Comparison of ENCODE assay signal across 20 cellular contexts in genomic region chr22:29112102-29112501, GRCh38. TPM values are rescaled to one million over a fixed set of nuclear protein-coding genes. Genes with fewer than 3 reads are reported as not detected.
DNase-seq lines count a peak whose midpoint lies in the region; ATAC-seq and TF ChIP-seq lines count a peak whose summit lies in the region.
"Had no signal": no experiment of that assay in that cellular context is flagged by ENCODE, and none has a peak within 500 bp of the region (broad histone marks: within the 10 kb centered on the region; RNA-seq: fewer than 3 reads in every experiment).

No MANE protein-coding gene starts in this region.

- peak; percentile 49 for DNase-seq in COR-L47 (lab: John Stamatoyannopoulos, UW)
- DNase-seq in GM20000 (ENCODE audit: low spot score) = no peak
- peak; percentile 52 for DNase-seq in SK-MEL-5 (ENCODE audit: low read depth, low spot score)
- no peak for DNase-seq in right lobe of liver
- DNase-seq in NCI-H1694 (lab: John Stamatoyannopoulos, UW) = no peak
- no peak for DNase-seq in foreskin melanocyte
- DNase-seq in GM03348 (ENCODE audit: low spot score) = no peak
- DNase-seq: activated CD4-positive, alpha-beta T cell treated with anti-CD3 and anti-CD28 coated beads, Interleukin-2, amount 50 U/mL, for 48 hours; activated T-cell treated with anti-CD3 and anti-CD28 coated beads, Interleukin-2, amount 50 U/mL, for 4 hours; kidney glomerular epithelial cell; NCI-H2029 treated with DMSO at 0.1 percent for 48 hours; stimulated activated CD4-positive, alpha-beta T cell treated with anti-CD3 and anti-CD28 coated beads, Interleukin-12 subunit alpha, Interleukin-12 subunit beta, amount 100 ng/mL, for 4 hours; testis had no signal

- TF ChIP-seq CTCF in GM20000 (IDR thresholded peaks at IDR 0.05; ENCODE audit: extremely low read depth, missing control alignments) = peak; percentile 4
- TF ChIP-seq CTCF in right lobe of liver (IDR thresholded peaks at IDR 0.05) = peak in 2 of 4 donors; percentile 19 to 28

- H3K9me3 ChIP-seq in right lobe of liver = no peaks in the 10 kb centered on the region
- H3K9me3 ChIP-seq: Caco-2, testis had no signal

- intact Hi-C loops in right lobe of liver (cut with DNase I) = no loop called here

- H3K27me3 ChIP-seq in right lobe of liver = no peaks in the 10 kb centered on the region
- H3K27me3 ChIP-seq: testis had no signal

- in situ Hi-C loops in SK-MEL-5 (cut with HindIII; ENCODE audit: low pct_unique_long_range_greater_than_20kb, low sequenced_read_pairs) = no loop called here

- WGBS in right lobe of liver (ENCODE audit: insufficient coverage, low coverage, low lambda C conversion rate, missing lambda C conversion rate) = 75% methylated on average over 3 of the region's 3 CpGs

- H3K27ac ChIP-seq in right lobe of liver = no peak overlapping the region
- H3K27ac ChIP-seq: testis had no signal

- no peak for TF ChIP-seq POLR2A in right lobe of liver (IDR thresholded peaks at IDR 0.05)

- no peak overlapping the region for H3K4me3 ChIP-seq in right lobe of liver
- H3K4me3 ChIP-seq: testis had no signal

- ATAC-seq in right lobe of liver (peak; percentile 52 to 65 (median 57)), GM19467 (IDR thresholded peaks at IDR 0.05; ENCODE audit: unreplicated experiment) (no peak)
- ATAC-seq: activated naive CD4-positive, alpha-beta T cell treated with anti-CD3 and anti-CD28 coated beads, Interleukin-2, amount 50 U/mL, for 72 hours; activated T-cell treated with anti-CD3 and anti-CD28 coated beads, Interleukin-2, amount 50 U/mL, for 4 hours had no signal

- no peaks in the 10 kb centered on the region for H3K36me3 ChIP-seq in right lobe of liver

- H3K4me1 ChIP-seq in right lobe of liver = no peaks in the 10 kb centered on the region

RNA-seq across cellular contexts. Expression of gene KREMEN1, which starts 39.3 kb away (rescaled TPM):
- total RNA-seq in SK-MEL-5 (2014; rRNA removed; shearing (Covaris generic)) = 23.0 and 23.5 TPM in 2 replicates
- 48.7 and 64.4 TPM in 2 replicates for polyA plus RNA-seq in SK-MEL-5 (2015; cell fraction: cytosol; rRNA removed)
- polyA plus RNA-seq in SK-MEL-5 (2015; cell fraction: nucleus; rRNA removed) = 9.2 and 14.5 TPM in 2 replicates
- total RNA-seq in right lobe of liver = 1 to 10 TPM; 1.7 to 6.7 (median 3.0) TPM
- polyA plus RNA-seq: IgD-negative memory B cell had no signal

RNA-seq across cellular contexts. Expression of gene C22orf31, which starts 50.5 kb away (rescaled TPM):
- not detected in 2 replicates for total RNA-seq in SK-MEL-5 (2014; rRNA removed; shearing (Covaris generic))
- polyA plus RNA-seq in SK-MEL-5 (2015; cell fraction: cytosol; rRNA removed) = not detected in 2 replicates
- not detected in 2 replicates for polyA plus RNA-seq in SK-MEL-5 (2015; cell fraction: nucleus; rRNA removed)
- total RNA-seq in right lobe of liver = not detected
- total RNA-seq: activated naive CD4-positive, alpha-beta T cell treated with anti-CD3 and anti-CD28 coated beads, Interleukin-2, amount 50 U/mL, for 72 hours; activated T-cell treated with anti-CD3 and anti-CD28 coated beads, Interleukin-2, amount 50 U/mL, for 4 hours; Caco-2; mesenteric fat pad; neural crest cell; pulmonary artery endothelial cell had no signal
- polyA plus RNA-seq: IgD-negative memory B cell had no signal

Comparison
In these comparisons a context has a peak if more than half of its experiments do, and no peak if none do; other contexts are left out.
1. DNase-seq: peak in COR-L47 (single experiment) and SK-MEL-5 (single experiment); none in GM20000 (single experiment), right lobe of liver (0 of 3), NCI-H1694 (single experiment), foreskin melanocyte (single experiment) and GM03348 (single experiment).